Comparison of ENCODE assay signal across 13 cellular contexts in the genomic region with DNA sequence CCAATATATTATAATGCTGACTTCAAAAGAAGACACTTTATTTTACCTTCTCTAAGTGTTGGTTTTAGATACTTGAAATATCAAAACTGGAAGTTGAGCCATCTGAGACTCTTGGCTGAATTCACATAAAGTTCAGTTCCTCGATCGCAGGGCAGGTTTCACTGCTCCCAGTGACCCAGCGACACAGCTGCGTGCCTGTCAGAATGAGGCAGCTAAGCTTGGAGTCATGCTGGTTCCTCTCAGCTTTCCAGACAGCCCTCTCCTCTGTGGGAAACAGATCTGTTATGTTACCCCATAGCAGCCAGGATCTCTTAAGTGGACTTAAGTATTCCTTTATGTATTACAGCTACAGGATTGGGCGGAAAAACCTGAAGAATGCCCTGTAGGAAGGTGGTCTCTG.
A peak's percentile ranks its signal among the peaks of the same experiment; 100 is the strongest.
DNase-seq lines count a peak whose midpoint lies in the region; ATAC-seq, FAIRE-seq and TF ChIP-seq lines count a peak whose summit lies in the region.
"Had no signal": no experiment of that assay in that cellular context is flagged by ENCODE, and none has a peak within 500 bp of the region (broad histone marks: within the 10 kb centered on the region; RNA-seq: fewer than 3 reads in every experiment).

No MANE protein-coding gene starts in this region.

- no peak for FAIRE-seq in bronchial epithelial cell (lab: Jason Lieb, UNC)
- FAIRE-seq: A549 had no signal

- H3K36me3 ChIP-seq in bronchial epithelial cell (ENCODE audit: control insufficient read depth, insufficient read depth, low read length) (no peaks in the 10 kb centered on the region), prostate gland (no peaks in the 10 kb centered on the region)
- H3K36me3 ChIP-seq: breast epithelium, vagina had no signal

- peak overlapping the region in 1 of 2 donors; percentile 13 for H3K27ac ChIP-seq in prostate gland
- H3K27ac ChIP-seq: A549, breast epithelium, vagina had no signal

- H3K4me3 ChIP-seq in bronchial epithelial cell (ENCODE audit: low read depth, low read length) (no peak overlapping the region), prostate gland (no peak overlapping the region)
- H3K4me3 ChIP-seq: A549, breast epithelium, vagina had no signal

- intact Hi-C loops in prostate gland (cut with DNase I), result no loop called here

- WGBS in prostate gland, result 36% methylated on average over 5 of the region's 5 CpGs

- H3K9me3 ChIP-seq in prostate gland, result no peaks in the 10 kb centered on the region
- H3K9me3 ChIP-seq: A549, breast epithelium, vagina had no signal

- H3K4me1 ChIP-seq in prostate gland (replicated peaks), result peaks cover 7% of the 10 kb centered on the region
- H3K4me1 ChIP-seq: breast epithelium had no signal

- DNase-seq in NCI-H2171 treated with DMSO at 0.1 percent for 48 hours (lab: John Stamatoyannopoulos, UW) (peak; percentile 13), NCI-H2171 (lab: John Stamatoyannopoulos, UW) (no peak), bronchial epithelial cell (ENCODE audit: low read depth) (peak; percentile 46), prostate gland (ENCODE audit: low spot score) (peak; percentile 16), foreskin melanocyte (no peak), NCI-H1048 (lab: John Stamatoyannopoulos, UW) (no peak)
- no peak for DNase-seq in stimulated activated CD4-positive, alpha-beta T cell treated with anti-CD3 and anti-CD28 coated beads, Interleukin-12 subunit alpha, Interleukin-12 subunit beta, amount 100 ng/mL, for 4 hours
- DNase-seq: activated CD4-positive, alpha-beta memory T cell treated with anti-CD3 and anti-CD28 coated beads, Interleukin-2, amount 10 ng/mL, durations not matched to agents 7 days and 5 days; EL had no signal

- TF ChIP-seq CTCF in bronchial epithelial cell (IDR thresholded peaks at IDR 0.05; ENCODE audit: insufficient read depth, low read length, severe bottlenecking) (no peak), prostate gland (IDR thresholded peaks at IDR 0.05) (no peak)

- peak; percentile 48 for ATAC-seq in HG03354 (IDR thresholded peaks at IDR 0.05; ENCODE audit: poor library complexity, severe bottlenecking, unreplicated experiment)

- no peak for TF ChIP-seq POLR2A in prostate gland (IDR thresholded peaks at IDR 0.05)

- H3K27me3 ChIP-seq in bronchial epithelial cell (ENCODE audit: control insufficient read depth, insufficient read depth, low read length) (no peaks in the 10 kb centered on the region), prostate gland (replicated peaks; ENCODE audit: insufficient read depth) (no peaks in the 10 kb centered on the region)
- H3K27me3 ChIP-seq: breast epithelium, vagina had no signal

Comparison
In these comparisons a context has a peak if more than half of its experiments do, and no peak if none do; other contexts are left out.
1. DNase-seq: peak in NCI-H2171 treated with DMSO at 0.1 percent for 48 hours (single experiment), bronchial epithelial cell (single experiment) and prostate gland (single experiment); none in NCI-H2171 (single experiment), foreskin melanocyte (single experiment), NCI-H1048 (single experiment) and stimulated activated CD4-positive, alpha-beta T cell treated with anti-CD3 and anti-CD28 coated beads, Interleukin-12 subunit alpha, Interleukin-12 subunit beta, amount 100 ng/mL, for 4 hours (single experiment).